Comparison of ENCODE assay signal across 15 cellular contexts in genomic region chr12:98869886-98870285, GRCh38.
A peak's percentile ranks its signal among the peaks of the same experiment; 100 is the strongest.
DNase-seq lines count a peak whose midpoint lies in the region; ATAC-seq and TF ChIP-seq lines count a peak whose summit lies in the region.
"Had no signal": no experiment of that assay in that cellular context is flagged by ENCODE, and none has a peak within 500 bp of the region (broad histone marks: within the 10 kb centered on the region; RNA-seq: fewer than 3 reads in every experiment).

No MANE protein-coding gene starts in this region.

- H3K4me3 ChIP-seq in mesendoderm (ENCODE audit: low read length) (no peak overlapping the region), body of pancreas (no peak overlapping the region)
- H3K4me3 ChIP-seq: HAP-1, PC-9 had no signal

- peak overlapping the region; percentile 64 for H2BK120ac ChIP-seq in mesendoderm (ENCODE audit: low read depth, low read length)

- peak overlapping the region; percentile 74 for H2BK5ac ChIP-seq in mesendoderm (ENCODE audit: low read length)

- peak overlapping the region; percentile 8 for H3K9ac ChIP-seq in mesendoderm (ENCODE audit: low read length)

- H3K36me3 ChIP-seq in mesendoderm (ENCODE audit: control insufficient read depth, insufficient read depth, low read length) (no peaks in the 10 kb centered on the region), body of pancreas (replicated peaks in 1 of 2; ENCODE audit: insufficient read depth in 1 of 2, low read depth in 2 of 2) (no peaks in the 10 kb centered on the region)
- H3K36me3 ChIP-seq: HAP-1 had no signal

- H3K27ac ChIP-seq in cingulate gyrus (ENCODE audit: low read depth, low read length) (peak overlapping the region; percentile 96), mesendoderm (ENCODE audit: low read depth, low read length) (peak overlapping the region; percentile 3), body of pancreas (no peak overlapping the region)
- H3K27ac ChIP-seq: PC-9 had no signal

- peak overlapping the region; percentile 43 for H3K4ac ChIP-seq in mesendoderm (ENCODE audit: low read depth, low read length)

- no peak for TF ChIP-seq POLR2A in body of pancreas (IDR thresholded peaks at IDR 0.05)

- H3K9me3 ChIP-seq in body of pancreas = no peaks in the 10 kb centered on the region
- H3K9me3 ChIP-seq: HAP-1 had no signal

- peak overlapping the region; percentile 50 for H3K56ac ChIP-seq in mesendoderm (ENCODE audit: low read length)

- no peak overlapping the region for H3K4me2 ChIP-seq in mesendoderm (ENCODE audit: low read length)
- H3K4me2 ChIP-seq: PC-9 had no signal

- H2BK15ac ChIP-seq in mesendoderm (replicated peaks; ENCODE audit: low read depth) = no peak overlapping the region

- H3K18ac ChIP-seq in mesendoderm (ENCODE audit: low read length) = peak overlapping the region; percentile 80

- peaks cover 7% of the 10 kb centered on the region for H3K4me1 ChIP-seq in mesendoderm (ENCODE audit: control insufficient read depth, low read depth, low read length)
- no peaks in the 10 kb centered on the region for H3K4me1 ChIP-seq in body of pancreas
- H3K4me1 ChIP-seq: HAP-1 had no signal

- H4K5ac ChIP-seq in mesendoderm (ENCODE audit: low read length) = peak overlapping the region; percentile 47

- no peak overlapping the region for H4K8ac ChIP-seq in mesendoderm (ENCODE audit: low read depth, low read length)

- H3K23ac ChIP-seq in mesendoderm (ENCODE audit: low read length) = no peak overlapping the region

- H3K79me1 ChIP-seq in mesendoderm (ENCODE audit: low read length) = no peaks in the 10 kb centered on the region

- H3K79me2 ChIP-seq in mesendoderm (ENCODE audit: control insufficient read depth, insufficient read depth, low read length) = no peaks in the 10 kb centered on the region

- no peak for TF ChIP-seq CTCF in body of pancreas (IDR thresholded peaks at IDR 0.05)

- intact Hi-C loops in body of pancreas (cut with DNase I) = no loop called here

- no peak overlapping the region for H2AK5ac ChIP-seq in mesendoderm (ENCODE audit: low read length)

- ATAC-seq in HG02852 (IDR thresholded peaks at IDR 0.05; ENCODE audit: unreplicated experiment) (no peak), body of pancreas (no peak)

- peak; percentile 38 for DNase-seq in NCI-H510A treated with DMSO at 0.1 percent for 48 hours (lab: John Stamatoyannopoulos, UW)
- DNase-seq in NCI-H510A (lab: John Stamatoyannopoulos, UW) = no peak
- no peak for DNase-seq in mesendoderm
- no peak for DNase-seq in NCI-H2171 treated with DMSO at 0.1 percent for 48 hours (lab: John Stamatoyannopoulos, UW)
- no peak for DNase-seq in body of pancreas
- DNase-seq: DMS79 treated with DMSO at 0.1 percent for 48 hours, KG1, NCI-H1436 treated with DMSO at 0.1 percent for 48 hours, NCI-H1930, NCI-H526, PC-9, RPMI8226 had no signal

- WGBS in mesendoderm (ENCODE audit: extremely low coverage, insufficient coverage, low lambda C conversion rate) = no CpG with 5 or more reads among the region's 2 CpGs
- WGBS in body of pancreas, 2 donors = 62 to 71% methylated on average over 2 of the region's 2 CpGs

- H3K27me3 ChIP-seq in mesendoderm (ENCODE audit: insufficient read depth, low read length, poor library complexity) = no peaks in the 10 kb centered on the region
- H3K27me3 ChIP-seq in body of pancreas = no peaks in the 10 kb centered on the region

Comparison
In these comparisons a context has a peak if more than half of its experiments do, and no peak if none do; other contexts are left out.
1. H3K27ac ChIP-seq: peak in cingulate gyrus (single experiment) and mesendoderm (single experiment); none in body of pancreas (0 of 4).